Comparison of ENCODE assay signal across 36 cellular contexts in genomic region chr15:51387699-51388041, GRCh38. TPM values are rescaled to one million over a fixed set of nuclear protein-coding genes. Genes with fewer than 3 reads are reported as not detected.
"Had no signal": no experiment of that assay in that cellular context is flagged by ENCODE, and none has a peak within 500 bp of the region (broad histone marks: within the 10 kb centered on the region; RNA-seq: fewer than 3 reads in every experiment).

No MANE protein-coding gene starts in this region.

- H3K9me3 ChIP-seq: adrenal gland, body of pancreas, breast epithelium had no signal

- H3K4me1 Mint-ChIP-seq: activated B cell treated with CpG ODN at 0.5 μM for 24 hours; activated T-helper 17 cell treated with anti-CD3 and anti-CD28 coated beads, Interleukin-2, amount 50 U/mL, for 72 hours had no signal

- H3K36me3 Mint-ChIP-seq: activated CD4-positive, alpha-beta memory T cell treated with anti-CD3 and anti-CD28 coated beads for 36 hours; activated naive CD4-positive, alpha-beta T cell treated with anti-CD3 and anti-CD28 coated beads, Interleukin-2, amount 50 U/mL, for 72 hours; activated naive CD8-positive, alpha-beta T cell treated with anti-CD3 and anti-CD28 coated beads for 36 hours had no signal

- H3K27ac Mint-ChIP-seq: activated B cell treated with CpG ODN at 0.5 μM for 24 hours; activated CD4-positive, alpha-beta memory T cell treated with anti-CD3 and anti-CD28 coated beads for 36 hours; activated CD4-positive, alpha-beta T cell treated with anti-CD3 and anti-CD28 coated beads, Interleukin-2, amount 10 ng/mL, durations not matched to agents 24 days and 14 days; activated CD8-positive, alpha-beta T cell treated with anti-CD3 and anti-CD28 coated beads for 36 hours; activated naive CD4-positive, alpha-beta T cell treated with anti-CD3 and anti-CD28 coated beads for 36 hours; activated naive CD8-positive, alpha-beta T cell treated with anti-CD3 and anti-CD28 coated beads for 36 hours; activated T-cell treated with anti-CD3 and anti-CD28 coated beads, Interleukin-2, amount 50 U/mL, for 72 hours; activated T-helper 1 cell treated with anti-CD3 and anti-CD28 coated beads, Interleukin-12 subunit alpha, Interleukin-12 subunit beta, Interleukin-2, Interleukin-4 antibody, amounts not matched to agents 30 ng/mL and 10 ng/mL and 1 ng/mL, durations not matched to agents 14 hours and 24 hours and 36 hours; activated T-helper 17 cell treated with anti-CD3 and anti-CD28 coated beads, Interleukin-2, amount 50 U/mL, for 72 hours; T-helper 1 cell treated with Interleukin-12 subunit alpha and Interleukin-12 subunit beta and Interleukin-4 antibody, amounts not matched to agents 30 μg/mL and 1 μg/mL, for 36 hours; T-helper 2 cell treated with Interferon-gamma antibody and Interleukin-4, amounts not matched to agents 5 μg/mL and 100 μg/mL, for 36 hours had no signal

- ATAC-seq: activated CD8-positive, alpha-beta T cell treated with anti-CD3 and anti-CD28 coated beads for 36 hours; activated naive CD4-positive, alpha-beta T cell treated with anti-CD3 and anti-CD28 coated beads, Interleukin-2, amount 50 U/mL, for 72 hours; activated T-cell treated with anti-CD3 and anti-CD28 coated beads, Interleukin-2, amount 50 U/mL, for 4 hours; activated T-cell treated with anti-CD3 and anti-CD28 coated beads, Interleukin-2, amount 50 U/mL, for 72 hours; activated T-helper 17 cell treated with anti-CD3 and anti-CD28 coated beads, Interleukin-2, amount 50 U/mL, for 72 hours; body of pancreas had no signal

- DNase-seq: activated B cell treated with CpG ODN at 0.5 μM for 24 hours; activated CD4-positive, alpha-beta memory T cell treated with anti-CD3 and anti-CD28 coated beads for 36 hours; activated CD4-positive, alpha-beta T cell treated with anti-CD3 and anti-CD28 coated beads for 4 hours; activated CD4-positive, alpha-beta T cell treated with anti-CD3 and anti-CD28 coated beads, Interleukin-2, amount 10 ng/mL, durations not matched to agents 24 days and 14 days; activated CD4-positive, alpha-beta T cell treated with anti-CD3 and anti-CD28 coated beads, Interleukin-2, amount 50 U/mL, for 1 hour; activated CD4-positive, alpha-beta T cell treated with anti-CD3 and anti-CD28 coated beads, Interleukin-2, amount 50 U/mL, for 4 hours; activated CD4-positive, CD25-positive, alpha-beta regulatory T cell treated with anti-CD3 and anti-CD28 coated beads, Interleukin-2, amount 50 U/mL, for 72 hours; activated CD8-positive, alpha-beta memory T cell treated with anti-CD3 and anti-CD28 coated beads, Interleukin-2, amount 50 U/mL, for 4 hours; activated CD8-positive, alpha-beta T cell treated with anti-CD3 and anti-CD28 coated beads for 36 hours; activated effector memory CD4-positive, alpha-beta T cell treated with anti-CD3 and anti-CD28 coated beads, Interleukin-2, amount 50 U/mL, for 16 hours; activated gamma-delta T cell treated with Interleukin-2 at 50 U/mL for 16 hours; activated naive CD4-positive, alpha-beta T cell; activated naive CD4-positive, alpha-beta T cell treated with anti-CD3 and anti-CD28 coated beads for 36 hours; activated naive CD4-positive, alpha-beta T cell treated with anti-CD3 and anti-CD28 coated beads, Interleukin-2, amount 50 U/mL, for 16 hours; activated naive CD8-positive, alpha-beta T cell treated with anti-CD3 and anti-CD28 coated beads for 36 hours; activated T-cell treated with anti-CD3 and anti-CD28 coated beads for 4 hours; activated T-cell treated with anti-CD3 and anti-CD28 coated beads, Interleukin-2, amount 50 U/mL, for 1 hour; activated T-cell treated with anti-CD3 and anti-CD28 coated beads, Interleukin-2, amount 50 U/mL, for 4 hours; activated T-cell treated with anti-CD3 and anti-CD28 coated beads, Interleukin-2, amount 50 U/mL, for 72 hours; adrenal gland; amniotic stem cell; aorta; body of pancreas; brain microvascular endothelial cell; central memory CD4-positive, alpha-beta T cell; T-helper 1 cell; T-helper 2 cell; T-helper 9 cell had no signal

- H3K27ac ChIP-seq: adrenal gland, body of pancreas, brain microvascular endothelial cell, breast epithelium, VCaP had no signal

- H3K4me3 ChIP-seq: adrenal gland, body of pancreas, breast epithelium had no signal

- H3K4me1 ChIP-seq: adrenal gland, body of pancreas, breast epithelium had no signal

- H3K27me3 ChIP-seq: adrenal gland, body of pancreas, brain microvascular endothelial cell had no signal

- H3K36me3 ChIP-seq: adrenal gland, brain microvascular endothelial cell, breast epithelium had no signal

- H3K9me3 Mint-ChIP-seq: activated B cell treated with CpG ODN at 0.5 μM for 24 hours; activated CD4-positive, alpha-beta memory T cell treated with anti-CD3 and anti-CD28 coated beads for 36 hours; activated CD4-positive, alpha-beta T cell treated with anti-CD3 and anti-CD28 coated beads, Interleukin-2, amount 10 ng/mL, durations not matched to agents 24 days and 14 days; activated CD8-positive, alpha-beta T cell treated with anti-CD3 and anti-CD28 coated beads for 36 hours; activated naive CD4-positive, alpha-beta T cell treated with anti-CD3 and anti-CD28 coated beads for 36 hours; activated naive CD4-positive, alpha-beta T cell treated with anti-CD3 and anti-CD28 coated beads, Interleukin-2, amount 50 U/mL, for 72 hours; activated naive CD8-positive, alpha-beta T cell treated with anti-CD3 and anti-CD28 coated beads for 36 hours; activated T-cell treated with anti-CD3 and anti-CD28 coated beads, Interleukin-2, amount 50 U/mL, for 4 hours; activated T-cell treated with anti-CD3 and anti-CD28 coated beads, Interleukin-2, amount 50 U/mL, for 72 hours; activated T-helper 1 cell treated with anti-CD3 and anti-CD28 coated beads, Interleukin-12 subunit alpha, Interleukin-12 subunit beta, Interleukin-2, Interleukin-4 antibody, amounts not matched to agents 30 ng/mL and 10 ng/mL and 1 ng/mL, durations not matched to agents 14 hours and 24 hours and 36 hours; activated T-helper 17 cell treated with anti-CD3 and anti-CD28 coated beads, Interleukin-2, amount 50 U/mL, for 72 hours; T-helper 1 cell treated with Interleukin-12 subunit alpha and Interleukin-12 subunit beta and Interleukin-4 antibody, amounts not matched to agents 30 μg/mL and 1 μg/mL, for 36 hours; T-helper 2 cell treated with Interferon-gamma antibody and Interleukin-4, amounts not matched to agents 5 μg/mL and 100 μg/mL, for 36 hours had no signal

- H3K4me3 Mint-ChIP-seq: activated B cell treated with CpG ODN at 0.5 μM for 24 hours; activated CD4-positive, alpha-beta memory T cell treated with anti-CD3 and anti-CD28 coated beads for 36 hours; activated CD4-positive, alpha-beta T cell treated with anti-CD3 and anti-CD28 coated beads, Interleukin-2, amount 10 ng/mL, durations not matched to agents 24 days and 14 days; activated CD8-positive, alpha-beta T cell treated with anti-CD3 and anti-CD28 coated beads for 36 hours; activated naive CD4-positive, alpha-beta T cell treated with anti-CD3 and anti-CD28 coated beads for 36 hours; activated naive CD8-positive, alpha-beta T cell treated with anti-CD3 and anti-CD28 coated beads for 36 hours; activated T-cell treated with anti-CD3 and anti-CD28 coated beads, Interleukin-2, amount 50 U/mL, for 4 hours; activated T-cell treated with anti-CD3 and anti-CD28 coated beads, Interleukin-2, amount 50 U/mL, for 72 hours; activated T-helper 1 cell treated with anti-CD3 and anti-CD28 coated beads, Interleukin-12 subunit alpha, Interleukin-12 subunit beta, Interleukin-2, Interleukin-4 antibody, amounts not matched to agents 30 ng/mL and 10 ng/mL and 1 ng/mL, durations not matched to agents 14 hours and 24 hours and 36 hours; activated T-helper 17 cell treated with anti-CD3 and anti-CD28 coated beads, Interleukin-2, amount 50 U/mL, for 72 hours; T-helper 1 cell treated with Interleukin-12 subunit alpha and Interleukin-12 subunit beta and Interleukin-4 antibody, amounts not matched to agents 30 μg/mL and 1 μg/mL, for 36 hours; T-helper 2 cell treated with Interferon-gamma antibody and Interleukin-4, amounts not matched to agents 5 μg/mL and 100 μg/mL, for 36 hours had no signal

RNA-seq across cellular contexts. Expression of gene GLDN, which starts 46.2 kb away (rescaled TPM):
- total RNA-seq: activated B cell treated with CpG ODN at 0.5 μM for 24 hours; activated CD4-positive, alpha-beta memory T cell treated with anti-CD3 and anti-CD28 coated beads for 36 hours; activated CD4-positive, alpha-beta T cell treated with anti-CD3 and anti-CD28 coated beads, Interleukin-2, amount 10 ng/mL, durations not matched to agents 24 days and 14 days; activated CD8-positive, alpha-beta memory T cell treated with anti-CD3 and anti-CD28 coated beads for 36 hours; activated CD8-positive, alpha-beta T cell treated with anti-CD3 and anti-CD28 coated beads for 36 hours; activated naive CD4-positive, alpha-beta T cell treated with anti-CD3 and anti-CD28 coated beads for 36 hours; activated naive CD4-positive, alpha-beta T cell treated with anti-CD3 and anti-CD28 coated beads, Interleukin-2, amount 50 U/mL, for 72 hours; activated naive CD8-positive, alpha-beta T cell treated with anti-CD3 and anti-CD28 coated beads for 36 hours; activated T-cell treated with anti-CD3 and anti-CD28 coated beads, Interleukin-2, amount 50 U/mL, for 72 hours; activated T-helper 1 cell treated with anti-CD3 and anti-CD28 coated beads, Interleukin-12 subunit alpha, Interleukin-12 subunit beta, Interleukin-2, Interleukin-4 antibody, amounts not matched to agents 30 ng/mL and 10 ng/mL and 1 ng/mL, durations not matched to agents 14 hours and 24 hours and 36 hours; activated T-helper 17 cell treated with anti-CD3 and anti-CD28 coated beads, Interleukin-2, amount 50 U/mL, for 72 hours had no signal

RNA-seq across cellular contexts. Expression of gene CYP19A1, which starts 49.3 kb away (rescaled TPM):
- total RNA-seq: activated CD4-positive, alpha-beta memory T cell treated with anti-CD3 and anti-CD28 coated beads for 36 hours; activated CD8-positive, alpha-beta memory T cell treated with anti-CD3 and anti-CD28 coated beads for 36 hours; activated CD8-positive, alpha-beta T cell treated with anti-CD3 and anti-CD28 coated beads for 36 hours; activated naive CD4-positive, alpha-beta T cell treated with anti-CD3 and anti-CD28 coated beads for 36 hours; activated naive CD8-positive, alpha-beta T cell treated with anti-CD3 and anti-CD28 coated beads for 36 hours; activated T-cell treated with anti-CD3 and anti-CD28 coated beads, Interleukin-2, amount 50 U/mL, for 72 hours had no signal
